In the genomic region with DNA sequence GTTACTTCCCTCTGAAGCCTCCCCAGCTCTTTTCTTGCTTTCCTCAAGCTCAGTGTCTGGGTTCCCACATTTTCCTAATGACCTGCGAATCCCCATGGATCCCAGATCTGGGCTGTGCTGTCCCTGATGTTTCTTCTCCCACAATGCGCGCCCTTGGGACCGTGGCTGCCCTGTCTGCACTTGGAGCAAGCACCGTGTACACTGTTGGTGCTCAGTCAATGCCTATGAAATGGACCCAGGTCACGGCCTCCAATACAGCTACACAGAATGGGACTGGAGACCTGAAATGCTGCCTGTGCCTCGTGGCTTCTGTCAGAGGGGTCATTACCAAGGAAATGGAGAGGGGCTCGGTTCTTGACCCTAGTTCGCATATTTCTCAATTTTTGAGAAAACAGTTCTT, we compare ENCODE assay signal across 1 cellular context.
TF ChIP-seq lines count a peak whose summit lies in the region.

No MANE protein-coding gene starts in this region.

TF ChIP-seq in H1, 55 proteins besides CTCF, POLR2A, EP300 and RAD21 (continued from another document):
- TF ChIP-seq POU5F1 (IDR thresholded peaks at IDR 0.05; ENCODE audit: low read depth, low read length), result no peak
- TF ChIP-seq SP2 (IDR thresholded peaks at IDR 0.05; ENCODE audit: low read length), result no peak
- TF ChIP-seq, protein P1, sequence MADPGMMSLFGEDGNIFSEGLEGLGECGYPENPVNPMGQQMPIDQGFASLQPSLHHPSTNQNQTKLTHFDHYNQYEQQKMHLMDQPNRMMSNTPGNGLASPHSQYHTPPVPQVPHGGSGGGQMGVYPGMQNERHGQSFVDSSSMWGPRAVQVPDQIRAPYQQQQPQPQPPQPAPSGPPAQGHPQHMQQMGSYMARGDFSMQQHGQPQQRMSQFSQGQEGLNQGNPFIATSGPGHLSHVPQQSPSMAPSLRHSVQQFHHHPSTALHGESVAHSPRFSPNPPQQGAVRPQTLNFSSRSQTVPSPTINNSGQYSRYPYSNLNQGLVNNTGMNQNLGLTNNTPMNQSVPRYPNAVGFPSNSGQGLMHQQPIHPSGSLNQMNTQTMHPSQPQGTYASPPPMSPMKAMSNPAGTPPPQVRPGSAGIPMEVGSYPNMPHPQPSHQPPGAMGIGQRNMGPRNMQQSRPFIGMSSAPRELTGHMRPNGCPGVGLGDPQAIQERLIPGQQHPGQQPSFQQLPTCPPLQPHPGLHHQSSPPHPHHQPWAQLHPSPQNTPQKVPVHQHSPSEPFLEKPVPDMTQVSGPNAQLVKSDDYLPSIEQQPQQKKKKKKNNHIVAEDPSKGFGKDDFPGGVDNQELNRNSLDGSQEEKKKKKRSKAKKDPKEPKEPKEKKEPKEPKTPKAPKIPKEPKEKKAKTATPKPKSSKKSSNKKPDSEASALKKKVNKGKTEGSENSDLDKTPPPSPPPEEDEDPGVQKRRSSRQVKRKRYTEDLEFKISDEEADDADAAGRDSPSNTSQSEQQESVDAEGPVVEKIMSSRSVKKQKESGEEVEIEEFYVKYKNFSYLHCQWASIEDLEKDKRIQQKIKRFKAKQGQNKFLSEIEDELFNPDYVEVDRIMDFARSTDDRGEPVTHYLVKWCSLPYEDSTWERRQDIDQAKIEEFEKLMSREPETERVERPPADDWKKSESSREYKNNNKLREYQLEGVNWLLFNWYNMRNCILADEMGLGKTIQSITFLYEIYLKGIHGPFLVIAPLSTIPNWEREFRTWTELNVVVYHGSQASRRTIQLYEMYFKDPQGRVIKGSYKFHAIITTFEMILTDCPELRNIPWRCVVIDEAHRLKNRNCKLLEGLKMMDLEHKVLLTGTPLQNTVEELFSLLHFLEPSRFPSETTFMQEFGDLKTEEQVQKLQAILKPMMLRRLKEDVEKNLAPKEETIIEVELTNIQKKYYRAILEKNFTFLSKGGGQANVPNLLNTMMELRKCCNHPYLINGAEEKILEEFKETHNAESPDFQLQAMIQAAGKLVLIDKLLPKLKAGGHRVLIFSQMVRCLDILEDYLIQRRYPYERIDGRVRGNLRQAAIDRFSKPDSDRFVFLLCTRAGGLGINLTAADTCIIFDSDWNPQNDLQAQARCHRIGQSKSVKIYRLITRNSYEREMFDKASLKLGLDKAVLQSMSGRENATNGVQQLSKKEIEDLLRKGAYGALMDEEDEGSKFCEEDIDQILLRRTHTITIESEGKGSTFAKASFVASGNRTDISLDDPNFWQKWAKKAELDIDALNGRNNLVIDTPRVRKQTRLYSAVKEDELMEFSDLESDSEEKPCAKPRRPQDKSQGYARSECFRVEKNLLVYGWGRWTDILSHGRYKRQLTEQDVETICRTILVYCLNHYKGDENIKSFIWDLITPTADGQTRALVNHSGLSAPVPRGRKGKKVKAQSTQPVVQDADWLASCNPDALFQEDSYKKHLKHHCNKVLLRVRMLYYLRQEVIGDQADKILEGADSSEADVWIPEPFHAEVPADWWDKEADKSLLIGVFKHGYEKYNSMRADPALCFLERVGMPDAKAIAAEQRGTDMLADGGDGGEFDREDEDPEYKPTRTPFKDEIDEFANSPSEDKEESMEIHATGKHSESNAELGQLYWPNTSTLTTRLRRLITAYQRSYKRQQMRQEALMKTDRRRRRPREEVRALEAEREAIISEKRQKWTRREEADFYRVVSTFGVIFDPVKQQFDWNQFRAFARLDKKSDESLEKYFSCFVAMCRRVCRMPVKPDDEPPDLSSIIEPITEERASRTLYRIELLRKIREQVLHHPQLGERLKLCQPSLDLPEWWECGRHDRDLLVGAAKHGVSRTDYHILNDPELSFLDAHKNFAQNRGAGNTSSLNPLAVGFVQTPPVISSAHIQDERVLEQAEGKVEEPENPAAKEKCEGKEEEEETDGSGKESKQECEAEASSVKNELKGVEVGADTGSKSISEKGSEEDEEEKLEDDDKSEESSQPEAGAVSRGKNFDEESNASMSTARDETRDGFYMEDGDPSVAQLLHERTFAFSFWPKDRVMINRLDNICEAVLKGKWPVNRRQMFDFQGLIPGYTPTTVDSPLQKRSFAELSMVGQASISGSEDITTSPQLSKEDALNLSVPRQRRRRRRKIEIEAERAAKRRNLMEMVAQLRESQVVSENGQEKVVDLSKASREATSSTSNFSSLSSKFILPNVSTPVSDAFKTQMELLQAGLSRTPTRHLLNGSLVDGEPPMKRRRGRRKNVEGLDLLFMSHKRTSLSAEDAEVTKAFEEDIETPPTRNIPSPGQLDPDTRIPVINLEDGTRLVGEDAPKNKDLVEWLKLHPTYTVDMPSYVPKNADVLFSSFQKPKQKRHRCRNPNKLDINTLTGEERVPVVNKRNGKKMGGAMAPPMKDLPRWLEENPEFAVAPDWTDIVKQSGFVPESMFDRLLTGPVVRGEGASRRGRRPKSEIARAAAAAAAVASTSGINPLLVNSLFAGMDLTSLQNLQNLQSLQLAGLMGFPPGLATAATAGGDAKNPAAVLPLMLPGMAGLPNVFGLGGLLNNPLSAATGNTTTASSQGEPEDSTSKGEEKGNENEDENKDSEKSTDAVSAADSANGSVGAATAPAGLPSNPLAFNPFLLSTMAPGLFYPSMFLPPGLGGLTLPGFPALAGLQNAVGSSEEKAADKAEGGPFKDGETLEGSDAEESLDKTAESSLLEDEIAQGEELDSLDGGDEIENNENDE (IDR thresholded peaks at IDR 0.05; ENCODE audit: insufficient replicate concordance, low read length), result no peak
- TF ChIP-seq ZNF274 (IDR thresholded peaks at IDR 0.05; ENCODE audit: borderline replicate concordance, extremely low read depth, low read length), result no peak
- no peak for TF ChIP-seq TCF12 (IDR thresholded peaks at IDR 0.05; ENCODE audit: low read depth, low read length)
- TF ChIP-seq, protein P2, sequence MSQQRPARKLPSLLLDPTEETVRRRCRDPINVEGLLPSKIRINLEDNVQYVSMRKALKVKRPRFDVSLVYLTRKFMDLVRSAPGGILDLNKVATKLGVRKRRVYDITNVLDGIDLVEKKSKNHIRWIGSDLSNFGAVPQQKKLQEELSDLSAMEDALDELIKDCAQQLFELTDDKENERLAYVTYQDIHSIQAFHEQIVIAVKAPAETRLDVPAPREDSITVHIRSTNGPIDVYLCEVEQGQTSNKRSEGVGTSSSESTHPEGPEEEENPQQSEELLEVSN (IDR thresholded peaks at IDR 0.05), result no peak
- TF ChIP-seq NRF1 (IDR thresholded peaks at IDR 0.05; ENCODE audit: low read depth, low read length), result no peak
